8 cellular contexts compared by ENCODE assay signal in the genomic region with DNA sequence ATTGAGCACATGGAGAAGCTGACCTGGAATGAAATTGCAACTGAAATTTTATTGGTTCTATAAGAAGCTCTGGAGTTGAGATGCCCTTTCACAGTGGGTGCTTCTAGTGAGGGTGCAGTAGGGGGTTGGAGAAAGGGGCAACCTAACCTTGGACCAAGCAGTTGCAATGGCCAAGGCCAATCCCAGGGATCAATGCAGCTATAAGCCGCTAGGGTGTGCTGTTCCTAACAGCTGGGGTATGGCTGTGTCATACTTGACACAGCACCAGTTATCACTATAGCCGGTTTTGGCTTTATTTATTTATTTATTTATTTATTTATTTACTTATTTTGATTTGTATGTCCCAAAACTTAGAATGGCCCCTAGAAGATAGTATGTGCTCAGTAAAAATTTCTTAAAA.
DNase-seq lines count a peak whose midpoint lies in the region; ATAC-seq and TF ChIP-seq lines count a peak whose summit lies in the region.

No MANE protein-coding gene starts in this region.

- no peak overlapping the region for H3K27ac ChIP-seq in RWPE1

- TF ChIP-seq CTCF in AG09319 (IDR thresholded peaks at IDR 0.05; ENCODE audit: low read depth, low read length): peak; percentile 29
- no peak for TF ChIP-seq CTCF in RWPE1 (conservative IDR thresholded peaks at IDR 0.05; ENCODE audit: low read depth)
- no peak for TF ChIP-seq CTCF in omental fat pad (IDR thresholded peaks at IDR 0.05)

- H3K36me3 Mint-ChIP-seq in activated naive CD8-positive, alpha-beta T cell treated with anti-CD3 and anti-CD28 coated beads, Interleukin-2, amount 50 U/mL, for 24 hours (ENCODE audit: low read depth): no peaks in the 10 kb centered on the region

- no peak overlapping the region for H3K27ac Mint-ChIP-seq in activated naive CD8-positive, alpha-beta T cell treated with anti-CD3 and anti-CD28 coated beads, Interleukin-2, amount 50 U/mL, for 24 hours

- ATAC-seq in GM19328 (IDR thresholded peaks at IDR 0.05; ENCODE audit: unreplicated experiment): peak; percentile 68
- ATAC-seq in HG03469 (IDR thresholded peaks at IDR 0.05; ENCODE audit: unreplicated experiment): peak; percentile 84
- no peak for ATAC-seq in omental fat pad (ENCODE audit: low FRiP score)
- ATAC-seq in activated naive CD8-positive, alpha-beta T cell treated with anti-CD3 and anti-CD28 coated beads, Interleukin-2, amount 50 U/mL, for 24 hours: no peak

- no peak overlapping the region for H3K4me3 Mint-ChIP-seq in activated naive CD8-positive, alpha-beta T cell treated with anti-CD3 and anti-CD28 coated beads, Interleukin-2, amount 50 U/mL, for 24 hours

- POLR2A ChIA-PET in RWPE1 (lab: Yijun Ruan, JAX; ENCODE audit: low non-redundant PET): no interaction called here

- DNase-seq in AG09319 (ENCODE audit: extremely low read depth, low read depth) (no peak), dermis blood vessel endothelial cell (peak; percentile 27), RWPE1 (ENCODE audit: low spot score) (no peak), NCI-H187 treated with DMSO at 0.1 percent for 48 hours (lab: John Stamatoyannopoulos, UW) (no peak), omental fat pad (ENCODE audit: low spot score) (no peak)
- no peak for DNase-seq in activated naive CD8-positive, alpha-beta T cell treated with anti-CD3 and anti-CD28 coated beads, Interleukin-2, amount 50 U/mL, for 24 hours

- peaks cover 9% of the 10 kb centered on the region for H3K4me1 Mint-ChIP-seq in activated naive CD8-positive, alpha-beta T cell treated with anti-CD3 and anti-CD28 coated beads, Interleukin-2, amount 50 U/mL, for 24 hours

- no peaks in the 10 kb centered on the region for H3K9me3 Mint-ChIP-seq in activated naive CD8-positive, alpha-beta T cell treated with anti-CD3 and anti-CD28 coated beads, Interleukin-2, amount 50 U/mL, for 24 hours

- CTCF ChIA-PET in RWPE1 (lab: Yijun Ruan, JAX): interaction anchor here (0.5 to 0.7 kb wide), 4 partner anchors 25 to 793 kb away, joined by 3 to 4 read pairs (median 4); no protein-coding TSS in a partner anchor

- H3K27me3 Mint-ChIP-seq in activated naive CD8-positive, alpha-beta T cell treated with anti-CD3 and anti-CD28 coated beads, Interleukin-2, amount 50 U/mL, for 24 hours: no peaks in the 10 kb centered on the region

Comparison
In these comparisons a context has a peak if more than half of its experiments do, and no peak if none do; other contexts are left out.
1. ATAC-seq: peak in GM19328 (single experiment) and HG03469 (single experiment); none in omental fat pad (single experiment) and activated naive CD8-positive, alpha-beta T cell treated with anti-CD3 and anti-CD28 coated beads, Interleukin-2, amount 50 U/mL, for 24 hours (single experiment).